In genomic region chr5:159050408-159051091, GRCh38 we compare ENCODE assay signal across 8 cellular contexts. TPM values are rescaled to one million over a fixed set of nuclear protein-coding genes. Genes with fewer than 3 reads are reported as not detected.
DNase-seq lines count a peak whose midpoint lies in the region; ATAC-seq and TF ChIP-seq lines count a peak whose summit lies in the region.

No MANE protein-coding gene starts in this region.

- peak; percentile 28 for DNase-seq in DMS 273 treated with DMSO at 0.1 percent for 48 hours (lab: John Stamatoyannopoulos, UW)
- DNase-seq in body of pancreas, result no peak
- DNase-seq in omental fat pad (ENCODE audit: low spot score), result no peak
- no peak for DNase-seq in HAP-1 (ENCODE audit: low spot score in 2 of 2)
- no peak for DNase-seq in left colon

- intact Hi-C loops in body of pancreas (cut with DNase I) (no loop called here), left colon (cut with DNase I, micrococcal nuclease) (no loop called here)

- peak; percentile 58 for ATAC-seq in GM21360 (IDR thresholded peaks at IDR 0.05; ENCODE audit: unreplicated experiment)
- peak; percentile 47 for ATAC-seq in HG03565 (IDR thresholded peaks at IDR 0.05; ENCODE audit: unreplicated experiment)
- no peak for ATAC-seq in body of pancreas
- ATAC-seq in omental fat pad (ENCODE audit: low FRiP score), result peak; percentile 29
- no peak for ATAC-seq in left colon
- no peak for ATAC-seq in HG03025 (IDR thresholded peaks at IDR 0.05; ENCODE audit: low FRiP score, unreplicated experiment)

- H3K9me3 ChIP-seq in body of pancreas (no peaks in the 10 kb centered on the region), HAP-1 (no peaks in the 10 kb centered on the region)

- peak overlapping the region in 3 of 4 donors; percentile 14 to 60 (median 32) for H3K27ac ChIP-seq in body of pancreas

- H3K36me3 ChIP-seq in body of pancreas (replicated peaks in 1 of 2; ENCODE audit: insufficient read depth in 1 of 2, low read depth in 2 of 2) (no peaks in the 10 kb centered on the region), HAP-1 (replicated peaks) (no peaks in the 10 kb centered on the region)

- no peaks in the 10 kb centered on the region for H3K4me1 ChIP-seq in body of pancreas
- H3K4me1 ChIP-seq in HAP-1, result no peaks in the 10 kb centered on the region

- TF ChIP-seq CTCF in body of pancreas (IDR thresholded peaks at IDR 0.05) (no peak), omental fat pad (IDR thresholded peaks at IDR 0.05) (no peak)

- H3K27me3 ChIP-seq in body of pancreas (no peaks in the 10 kb centered on the region), HAP-1 (ENCODE audit: low read depth) (peaks cover 25% of the 10 kb centered on the region)

- H3K4me3 ChIP-seq in body of pancreas (no peak overlapping the region), HAP-1 (no peak overlapping the region)

- TF ChIP-seq POLR2A in body of pancreas (IDR thresholded peaks at IDR 0.05), result no peak

- in situ Hi-C loops in HAP-1 (cut with MboI; ENCODE audit: low sequenced_read_pairs), result no loop called here

- WGBS in body of pancreas, 2 donors, result 78 to 85% methylated on average over 6 of the region's 6 CpGs

RNA-seq across cellular contexts. Expression of gene EBF1, which starts 49.2 kb away (rescaled TPM):
- 1 to 10 TPM; 5.4 to 6.6 TPM for total RNA-seq in body of pancreas
- 10 to 100 TPM; 40.1 to 97.0 (median 69.9) TPM for total RNA-seq in omental fat pad
- total RNA-seq in left colon, result 1 to 10 TPM; 3.4 to 8.2 TPM

Comparison
In these comparisons a context has a peak if more than half of its experiments do, and no peak if none do; other contexts are left out.
1. ATAC-seq: peak in GM21360 (single experiment), HG03565 (single experiment) and omental fat pad (single experiment); none in body of pancreas (single experiment), left colon (single experiment) and HG03025 (single experiment).
2. RNA of gene EBF1, which starts 49.2 kb away (total RNA-seq): 40.1 to 97.0 TPM in omental fat pad; 3.4 to 8.2 TPM in left colon and 5.4 to 6.6 TPM in body of pancreas; every median in the first group is over 4 times any median in the second.